In the genomic region with DNA sequence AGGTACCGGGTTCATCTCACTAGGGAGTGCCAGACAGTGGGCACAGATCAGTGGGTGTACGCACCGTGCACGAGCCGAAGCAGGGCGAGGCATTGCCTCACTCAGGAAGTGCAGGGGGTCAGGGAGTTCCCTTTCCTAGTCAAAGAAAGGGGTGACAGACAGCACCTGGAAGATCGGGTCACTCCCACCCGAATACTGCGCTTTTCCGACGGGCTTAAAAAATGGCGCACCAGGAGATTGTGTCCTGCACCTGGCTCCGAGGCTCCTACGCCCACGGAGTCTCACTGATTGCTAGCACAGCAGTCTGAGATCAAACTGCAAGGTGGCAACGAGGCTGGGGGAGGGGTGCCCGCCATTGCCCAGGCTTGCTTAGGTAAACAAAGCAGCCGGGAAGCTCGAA, we compare ENCODE assay signal across 7 cellular contexts.
DNase-seq lines count a peak whose midpoint lies in the region; TF ChIP-seq lines count a peak whose summit lies in the region.
"Not testable (repeated sequence)": the region's sequence is repeated elsewhere in the genome, so short reads cannot be mapped to it uniquely, and the experiment has no call there.

No MANE protein-coding gene starts in this region.

- not testable (repeated sequence) for H3K36me3 ChIP-seq in spleen

- WGBS in spleen, 5 donors, result 74 to 92% (median 81%) methylated on average over 4 to 19 of the region's 19 CpGs

- not testable (repeated sequence) for TF ChIP-seq POLR2A in spleen (IDR thresholded peaks at IDR 0.05)

- not testable (repeated sequence) for H3K27me3 ChIP-seq in spleen (replicated peaks in 1 of 7)

- TF ChIP-seq CTCF in spleen (IDR thresholded peaks at IDR 0.05 in 8 of 11, conservative IDR thresholded peaks at IDR 0.05 in 3 of 11), result not testable (repeated sequence)

- intact Hi-C loops in spleen (cut with DNase I; ENCODE audit: low total_unique reads), result not testable (repeated sequence)

- H3K4me3 ChIP-seq in spleen, result not testable (repeated sequence)

- not testable (repeated sequence) for H3K9me3 ChIP-seq in spleen

- H3K4me1 ChIP-seq in spleen, result not testable (repeated sequence)

- H3K27ac ChIP-seq in spleen, result not testable (repeated sequence)

- DNase-seq in DMS53 treated with DMSO at 0.1 percent for 48 hours (lab: John Stamatoyannopoulos, UW; ENCODE audit: unreplicated experiment), result peak; percentile 17
- DNase-seq in HT-29 (ENCODE audit: low spot score), result peak; percentile 4
- peak; percentile 2 for DNase-seq in NCI-H146 (lab: John Stamatoyannopoulos, UW)
- peak; percentile 1 for DNase-seq in NCI-H2171 (lab: John Stamatoyannopoulos, UW)
- peak; percentile 75 for DNase-seq in NCI-H748 (lab: John Stamatoyannopoulos, UW; ENCODE audit: unreplicated experiment)
- peak; percentile 57 for DNase-seq in RPMI8226
- DNase-seq in spleen, result peak; percentile 44

Comparison
In these comparisons a context has a peak if more than half of its experiments do, and no peak if none do; other contexts are left out.
1. DNase-seq: peak in every context shown above with its lines; median percentile 75 in NCI-H748; 57 in RPMI8226; 44 in spleen; 17 in DMS53 treated with DMSO at 0.1 percent for 48 hours; 4 in HT-29; 2 in NCI-H146; 1 in NCI-H2171.